ENCODE assay signal across 12 cellular contexts in the genomic region with DNA sequence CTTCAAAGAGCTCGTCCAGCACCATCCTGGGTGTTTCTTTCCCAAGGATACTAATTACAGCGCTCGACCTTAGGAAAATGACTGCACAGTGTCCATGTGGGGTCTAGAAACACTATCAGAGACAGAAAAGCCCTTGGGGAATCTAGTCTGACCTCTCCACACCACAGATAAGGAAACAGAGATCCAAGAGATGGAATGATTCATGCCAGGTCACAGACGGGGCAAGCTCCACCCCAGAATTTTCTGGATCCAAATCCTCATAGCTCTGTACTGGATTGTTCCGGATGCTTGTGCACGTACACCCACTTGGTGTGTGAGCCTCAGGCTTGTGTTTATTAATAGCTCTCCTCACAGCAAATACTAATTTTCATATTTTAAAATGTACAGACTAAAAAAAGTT. TPM values are rescaled to one million over a fixed set of nuclear protein-coding genes. Genes with fewer than 3 reads are reported as not detected.
DNase-seq lines count a peak whose midpoint lies in the region; ATAC-seq and TF ChIP-seq lines count a peak whose summit lies in the region.
"Had no signal": no experiment of that assay in that cellular context is flagged by ENCODE, and none has a peak within 500 bp of the region (broad histone marks: within the 10 kb centered on the region; RNA-seq: fewer than 3 reads in every experiment).

No MANE protein-coding gene starts in this region.

- intact Hi-C loops in Right ventricle myocardium superior (cut with DNase I) (no loop called here), psoas muscle (cut with DNase I) (loop anchor here in 1 of 2 donors (2.0 kb wide), 1 partner anchor 16 kb away; no protein-coding TSS in a partner anchor)

- peaks cover 91% of the 10 kb centered on the region for H3K4me1 ChIP-seq in psoas muscle

- H3K9me3 Mint-ChIP-seq in glutamatergic neuron (ENCODE audit: unreplicated experiment) (peaks cover 2% of the 10 kb centered on the region), progenitor cell of endocrine pancreas (ENCODE audit: low read depth) (no peaks in the 10 kb centered on the region)
- H3K9me3 Mint-ChIP-seq: IgD-negative memory B cell had no signal

- H3K27me3 ChIP-seq in psoas muscle (ENCODE audit: insufficient read depth in 3 of 3, low read length in 2 of 3): no peaks in the 10 kb centered on the region

- ATAC-seq in Right ventricle myocardium superior (ENCODE audit: poor library complexity): peak; percentile 70
- peak; percentile 36 to 62 (median 50) for ATAC-seq in psoas muscle
- ATAC-seq in GM21619 (IDR thresholded peaks at IDR 0.05; ENCODE audit: unreplicated experiment): no peak

- DNase-seq in AG20443 (ENCODE audit: low spot score) (peak; percentile 73), Right ventricle myocardium superior (no peak), psoas muscle (peak in 1 of 2 donors; percentile 17), glutamatergic neuron (no peak), NCI-H1694 treated with DMSO at 0.1 percent for 48 hours (lab: John Stamatoyannopoulos, UW) (no peak), progenitor cell of endocrine pancreas (ENCODE audit: low spot score, unreplicated experiment) (no peak)
- DNase-seq: activated CD4-positive, alpha-beta T cell treated with anti-CD3 and anti-CD28 coated beads for 1 hour; activated naive CD4-positive, alpha-beta T cell; AML-193 had no signal

- H3K27ac ChIP-seq in VCaP (peak overlapping the region; percentile 30; the same call in 1 of the 2 replicates), psoas muscle (peak overlapping the region; percentile 83)

- H3K36me3 Mint-ChIP-seq in glutamatergic neuron (ENCODE audit: unreplicated experiment) (no peaks in the 10 kb centered on the region), progenitor cell of endocrine pancreas (ENCODE audit: insufficient read depth) (no peaks in the 10 kb centered on the region)

- H3K4me1 Mint-ChIP-seq in glutamatergic neuron (ENCODE audit: low read depth, unreplicated experiment): peaks cover 16% of the 10 kb centered on the region
- H3K4me1 Mint-ChIP-seq in progenitor cell of endocrine pancreas (ENCODE audit: low read depth): peaks cover 31% of the 10 kb centered on the region

- H3K9me3 ChIP-seq in psoas muscle: no peaks in the 10 kb centered on the region

- no peaks in the 10 kb centered on the region for H3K36me3 ChIP-seq in psoas muscle (ENCODE audit: insufficient read depth in 1 of 2, low read depth in 1 of 2)

- H3K27me3 Mint-ChIP-seq in glutamatergic neuron (ENCODE audit: unreplicated experiment) (peaks cover 5% of the 10 kb centered on the region), progenitor cell of endocrine pancreas (no peaks in the 10 kb centered on the region)
- H3K27me3 Mint-ChIP-seq: IgD-negative memory B cell had no signal

- H3K27ac Mint-ChIP-seq in glutamatergic neuron (ENCODE audit: unreplicated experiment) (no peak overlapping the region), progenitor cell of endocrine pancreas (no peak overlapping the region)

- peak overlapping the region; percentile 35 for H3K4me3 ChIP-seq in psoas muscle

- H3K4me3 Mint-ChIP-seq in glutamatergic neuron (ENCODE audit: unreplicated experiment) (no peak overlapping the region), progenitor cell of endocrine pancreas (ENCODE audit: low read depth) (no peak overlapping the region)
- H3K4me3 Mint-ChIP-seq: IgD-negative memory B cell had no signal

- 21 to 27% (median 25%) methylated on average over 6 of the region's 6 CpGs for WGBS in psoas muscle, 3 donors

- TF ChIP-seq CTCF in VCaP (conservative IDR thresholded peaks at IDR 0.05) (no peak), psoas muscle (IDR thresholded peaks at IDR 0.05) (no peak), glutamatergic neuron (IDR thresholded peaks at IDR 0.05; ENCODE audit: partially characterized antibody, unreplicated experiment) (no peak), progenitor cell of endocrine pancreas (IDR thresholded peaks at IDR 0.05; ENCODE audit: unreplicated experiment) (no peak)

RNA-seq across cellular contexts. Expression of a gene that starts 11.3 kb away (rescaled TPM):
- total RNA-seq in Right ventricle myocardium superior (15.9 TPM), psoas muscle (10 to 100 TPM; 11.9 to 24.7 (median 20.0) TPM), glutamatergic neuron (ENCODE audit: unreplicated experiment) (9.3 TPM), progenitor cell of endocrine pancreas (16.0 and 19.5 TPM in 2 replicates)
- 10 to 100 TPM in 1 of 3 donors, 1 to 10 TPM in 2; 4.5 to 21.1 (median 8.0) TPM for polyA plus RNA-seq in psoas muscle
